8 cellular contexts compared by ENCODE assay signal in the genomic region with DNA sequence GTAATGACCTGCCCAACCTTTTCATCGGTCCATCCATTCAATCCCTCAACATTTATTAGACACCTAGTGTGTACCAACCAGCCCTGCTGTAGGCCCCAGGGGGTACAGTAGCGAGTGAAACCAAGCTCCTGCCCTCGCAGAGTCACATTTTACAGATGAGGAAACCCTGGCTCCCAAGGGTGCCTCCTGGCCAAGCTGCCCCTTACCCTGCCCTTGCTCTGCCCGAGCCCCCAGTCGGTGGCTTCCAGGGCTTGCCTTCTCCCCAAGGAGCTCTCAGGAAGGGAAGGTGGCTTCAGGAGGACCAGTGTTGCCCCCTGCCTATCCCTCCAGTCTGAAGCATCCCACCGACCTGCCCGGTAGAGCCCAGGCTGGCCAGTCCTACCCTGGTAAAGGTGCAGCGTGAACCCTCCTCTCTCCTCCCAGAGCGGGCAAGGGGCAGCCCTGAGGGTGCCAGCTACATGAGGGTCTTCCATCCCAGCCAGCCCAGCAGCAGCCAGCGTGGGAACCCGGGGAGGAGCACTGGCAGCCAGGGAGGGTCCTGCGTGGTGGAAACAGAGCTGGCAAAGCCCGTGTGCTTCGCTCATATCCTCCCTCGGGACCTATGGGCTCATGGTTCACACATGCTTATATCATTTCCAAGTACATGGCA. TPM values are rescaled to one million over a fixed set of nuclear protein-coding genes. Genes with fewer than 3 reads are reported as not detected.
DNase-seq lines count a peak whose midpoint lies in the region; ATAC-seq and TF ChIP-seq lines count a peak whose summit lies in the region.

No MANE protein-coding gene starts in this region.

- H3K27me3 Mint-ChIP-seq in GM23338 (ENCODE audit: insufficient read depth, low read depth, poor library complexity) (peaks cover 36% of the 10 kb centered on the region), endothelial cell (ENCODE audit: unreplicated experiment) (peaks cover 21% of the 10 kb centered on the region)

- H3K27me3 ChIP-seq in GM23338 (ENCODE audit: insufficient read depth): peaks cover 32% of the 10 kb centered on the region
- H3K27me3 ChIP-seq in NT2/D1 (ENCODE audit: insufficient read depth, insufficient read length): peaks cover 54% of the 10 kb centered on the region
- no peaks in the 10 kb centered on the region for H3K27me3 ChIP-seq in ovary

- no peak for ATAC-seq in GM23338
- ATAC-seq in GM19023 (IDR thresholded peaks at IDR 0.05; ENCODE audit: unreplicated experiment): no peak
- no peak for ATAC-seq in GM18873 (IDR thresholded peaks at IDR 0.05; ENCODE audit: low FRiP score, unreplicated experiment)

- TF ChIP-seq EP300 in ovary (IDR thresholded peaks at IDR 0.05): no peak

- no peaks in the 10 kb centered on the region; the same call in 2 of the 3 replicates for H3K36me3 Mint-ChIP-seq in GM23338 (ENCODE audit: low read depth)
- peaks cover 8% of the 10 kb centered on the region for H3K36me3 Mint-ChIP-seq in endothelial cell (ENCODE audit: low read depth, unreplicated experiment)

- DNase-seq in GM23338 (ENCODE audit: low spot score): no peak
- DNase-seq in NT2/D1 (ENCODE audit: low read depth, low spot score): no peak
- no peak for DNase-seq in endothelial cell (ENCODE audit: low spot score)
- peak in 3 of 5 donors; percentile 8 to 26 (median 10) for DNase-seq in ovary
- no peak for DNase-seq in NCI-H187 treated with DMSO at 0.1 percent for 48 hours (lab: John Stamatoyannopoulos, UW)
- DNase-seq in activated CD4-positive, alpha-beta T cell treated with anti-CD3 and anti-CD28 coated beads, Interleukin-2, amount 50 U/mL, for 48 hours: no peak

- H3K9me3 ChIP-seq in NT2/D1 (ENCODE audit: insufficient read depth, low read length) (no peaks in the 10 kb centered on the region), ovary (no peaks in the 10 kb centered on the region)

- H3K27ac ChIP-seq in GM23338 (ENCODE audit: low read depth) (no peak overlapping the region), ovary (no peak overlapping the region)

- no peaks in the 10 kb centered on the region for H3K79me2 ChIP-seq in GM23338 (replicated peaks; ENCODE audit: insufficient read depth)

- H3K4me3 Mint-ChIP-seq in GM23338 (peak overlapping the region; percentile 70), endothelial cell (ENCODE audit: unreplicated experiment) (peak overlapping the region; percentile 79)

- intact Hi-C loops in ovary (cut with DNase I): no loop called here

- H3K27ac Mint-ChIP-seq in GM23338: no peak overlapping the region
- no peak overlapping the region for H3K27ac Mint-ChIP-seq in endothelial cell (ENCODE audit: unreplicated experiment)

- H3K4me2 ChIP-seq in GM23338: peak overlapping the region; percentile 43

- H3K4me1 ChIP-seq in GM23338 (ENCODE audit: insufficient read depth) (no peaks in the 10 kb centered on the region; the same call in 1 of the 2 replicates), NT2/D1 (ENCODE audit: insufficient read depth, insufficient read length) (peaks cover 9% of the 10 kb centered on the region), ovary (ENCODE audit: insufficient read depth) (peaks cover 5% of the 10 kb centered on the region)

- H3K9me2 ChIP-seq in GM23338 (ENCODE audit: insufficient read depth): no peaks in the 10 kb centered on the region

- H3K4me3 ChIP-seq in GM23338 (peak overlapping the region; percentile 34; the same call in 1 of the 2 replicates), NT2/D1 (ENCODE audit: insufficient read length, low read depth) (no peak overlapping the region), ovary (no peak overlapping the region)

- H4K20me1 ChIP-seq in GM23338 (replicated peaks; ENCODE audit: insufficient read depth): no peaks in the 10 kb centered on the region

- TF ChIP-seq POLR2A in ovary (IDR thresholded peaks at IDR 0.05): no peak

- TF ChIP-seq CTCF in GM23338 (conservative IDR thresholded peaks at IDR 0.05; ENCODE audit: low read depth in 2 of 2) (no peak), endothelial cell (IDR thresholded peaks at IDR 0.05; ENCODE audit: unreplicated experiment) (no peak), ovary (IDR thresholded peaks at IDR 0.05) (no peak)

- H3K36me3 ChIP-seq in GM23338 (ENCODE audit: insufficient read depth): no peaks in the 10 kb centered on the region
- no peaks in the 10 kb centered on the region for H3K36me3 ChIP-seq in NT2/D1 (ENCODE audit: insufficient read depth, insufficient read length, low read length)
- no peaks in the 10 kb centered on the region for H3K36me3 ChIP-seq in ovary

- H3K4me1 Mint-ChIP-seq in GM23338: peaks cover 9% of the 10 kb centered on the region
- peaks cover 2% of the 10 kb centered on the region for H3K4me1 Mint-ChIP-seq in endothelial cell (ENCODE audit: unreplicated experiment)

- H3K9ac ChIP-seq in NT2/D1 (ENCODE audit: insufficient read length, low read depth): peak overlapping the region; percentile 32

- no peaks in the 10 kb centered on the region for H3F3A ChIP-seq in GM23338 (replicated peaks; ENCODE audit: low read depth)

- no peak overlapping the region for H2AFZ ChIP-seq in GM23338

- H3K9me3 Mint-ChIP-seq in GM23338: no peaks in the 10 kb centered on the region
- H3K9me3 Mint-ChIP-seq in endothelial cell (ENCODE audit: unreplicated experiment): no peaks in the 10 kb centered on the region

- whole genome bisulfite sequencing in ovary, 3 donors: 48 to 56% (median 53%) methylated on average over 13 to 15 of the region's 15 CpGs

TF ChIP-seq in GM23338, 12 proteins besides CTCF, POLR2A, EP300 and RAD21:
- no peak for TF ChIP-seq EZH2phosphoT487 (IDR thresholded peaks at IDR 0.05; ENCODE audit: unreplicated experiment)
- TF ChIP-seq JUNB (IDR thresholded peaks at IDR 0.05; ENCODE audit: unreplicated experiment): no peak
- no peak for TF ChIP-seq POLR2AphosphoS5 (IDR thresholded peaks at IDR 0.05; ENCODE audit: low read depth)
- TF ChIP-seq CREB1 (CRISPR knock-in tag; IDR thresholded peaks at IDR 0.05; ENCODE audit: low read depth): no peak
- peak; percentile 53 for TF ChIP-seq EZH2 (IDR thresholded peaks at IDR 0.05; ENCODE audit: low read depth, unreplicated experiment)
- no peak for TF ChIP-seq STAT1 (IDR thresholded peaks at IDR 0.05; ENCODE audit: unreplicated experiment)

RNA-seq across cellular contexts. Expression of a gene that starts 0.7 kb away (rescaled TPM):
- total RNA-seq in GM23338 (2014; rRNA removed; shearing (Covaris generic)): 2.4 and 6.6 TPM in 2 replicates
- polyA plus RNA-seq in GM23338 (2016; fragmentation: Nextera tagmentation; extraction: Ambion mirVana) (0.60 and 0.94 TPM in 2 replicates), ovary (1 to 10 TPM in 1 of 2 donors, under 1 TPM in 1; 0.35 to 1.9 TPM)
- total RNA-seq in endothelial cell (ENCODE audit: unreplicated experiment) (1.6 TPM), ovary (10 to 100 TPM in 1 of 7 donors, 1 to 10 TPM in 6; 1.8 to 11.0 (median 5.2) TPM)

Comparison
In these comparisons a context has a peak if more than half of its experiments do, and no peak if none do; other contexts are left out.
1. DNase-seq: peak in ovary (3 of 5); none in GM23338 (single experiment), NT2/D1 (single experiment), endothelial cell (single experiment), NCI-H187 treated with DMSO at 0.1 percent for 48 hours (single experiment) and activated CD4-positive, alpha-beta T cell treated with anti-CD3 and anti-CD28 coated beads, Interleukin-2, amount 50 U/mL, for 48 hours (0 of 2).